ENCODE assay signal across 8 cellular contexts in the genomic region with DNA sequence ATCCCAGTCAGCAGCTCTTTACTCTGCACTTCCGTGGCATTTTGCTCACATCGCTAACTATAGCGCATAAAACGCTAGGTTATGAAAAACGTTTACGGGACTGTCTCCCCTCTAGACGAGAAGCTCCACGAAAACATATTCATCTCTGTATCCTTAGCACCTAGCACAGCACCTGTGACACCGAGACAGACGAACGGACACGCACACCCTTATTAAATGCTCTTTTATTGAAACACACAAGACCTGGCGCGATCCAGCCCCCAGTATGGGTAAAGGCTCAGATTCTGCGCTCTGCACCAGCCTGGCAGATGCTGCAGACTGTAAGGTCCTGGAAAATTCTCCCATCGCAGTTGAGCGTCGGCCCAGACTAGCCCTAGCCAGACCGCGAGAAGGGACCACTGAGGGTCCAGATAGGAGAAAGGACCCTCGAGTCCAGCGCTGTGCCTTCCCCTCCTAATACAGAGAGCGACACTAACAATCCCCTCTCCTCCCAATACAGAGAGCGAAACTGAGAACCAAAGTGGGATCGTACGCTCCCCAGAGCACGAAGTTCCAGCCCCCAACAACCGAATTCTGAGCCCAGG. TPM values are rescaled to one million over a fixed set of nuclear protein-coding genes. Genes with fewer than 3 reads are reported as not detected.
DNase-seq lines count a peak whose midpoint lies in the region; ATAC-seq, FAIRE-seq and TF ChIP-seq lines count a peak whose summit lies in the region.

No MANE protein-coding gene starts in this region.

- TF ChIP-seq EP300 in A549 (IDR thresholded peaks at IDR 0.05) = no peak

- H3K27ac Mint-ChIP-seq in activated T-helper 17 cell treated with anti-CD3 and anti-CD28 coated beads, Interleukin-2, amount 50 U/mL, for 72 hours = peak overlapping the region; percentile 96
- peak overlapping the region; percentile 99 for H3K27ac Mint-ChIP-seq in osteocyte (ENCODE audit: unreplicated experiment)

- peak overlapping the region; percentile 96 for H3K4me3 Mint-ChIP-seq in activated T-helper 17 cell treated with anti-CD3 and anti-CD28 coated beads, Interleukin-2, amount 50 U/mL, for 72 hours
- peak overlapping the region; percentile 99 for H3K4me3 Mint-ChIP-seq in osteocyte (ENCODE audit: unreplicated experiment)

- TF ChIP-seq RAD21 in A549 (conservative IDR thresholded peaks at IDR 0.05 in 1 of 2, IDR thresholded peaks at IDR 0.05 in 1 of 2) = no peak

- TF ChIP-seq CTCF in A549 (IDR thresholded peaks at IDR 0.05) (no peak), osteocyte (IDR thresholded peaks at IDR 0.05) (no peak)

- FAIRE-seq in A549 (lab: Jason Lieb, UNC) (no peak), GM12891 (lab: Jason Lieb, UNC) (peak; percentile 55)

- intact Hi-C loops in Right ventricle myocardium superior (cut with DNase I) = no loop called here

- H3K4me1 Mint-ChIP-seq in activated T-helper 17 cell treated with anti-CD3 and anti-CD28 coated beads, Interleukin-2, amount 50 U/mL, for 72 hours = peaks cover 29% of the 10 kb centered on the region
- peaks cover 25% of the 10 kb centered on the region for H3K4me1 Mint-ChIP-seq in osteocyte (ENCODE audit: unreplicated experiment)

- H3K36me3 Mint-ChIP-seq in activated T-helper 17 cell treated with anti-CD3 and anti-CD28 coated beads, Interleukin-2, amount 50 U/mL, for 72 hours (ENCODE audit: low read depth) = peaks cover 9% of the 10 kb centered on the region
- peaks cover 2% of the 10 kb centered on the region for H3K36me3 Mint-ChIP-seq in osteocyte (ENCODE audit: unreplicated experiment)

- POLR2A ChIA-PET in A549 (lab: Yijun Ruan, JAX) = interaction anchor here (0.5 to 1.4 kb wide), 4 partner anchors 15 to 41 kb away, joined by 3 to 5 read pairs (median 4); partner anchors contain the start of gene DDX1

- TF ChIP-seq POLR2A in A549 (IDR thresholded peaks at IDR 0.05; ENCODE audit: low read length) = no peak
- no peak for TF ChIP-seq POLR2A in GM12891 (IDR thresholded peaks at IDR 0.05; ENCODE audit: low read depth, low read length)

- H3K4me3 ChIP-seq in A549 = peak overlapping the region; percentile 64

- 2% methylated on average over 26 of the region's 28 CpGs for WGBS in A549 (ENCODE audit: missing lambda C conversion rate)

- no peaks in the 10 kb centered on the region for H3K9me3 ChIP-seq in A549

- peaks cover 3% of the 10 kb centered on the region for H3K9me3 Mint-ChIP-seq in activated T-helper 17 cell treated with anti-CD3 and anti-CD28 coated beads, Interleukin-2, amount 50 U/mL, for 72 hours
- H3K9me3 Mint-ChIP-seq in osteocyte (ENCODE audit: unreplicated experiment) = no peaks in the 10 kb centered on the region

- ATAC-seq in A549 (peak; percentile 62 to 81), HG02870 (IDR thresholded peaks at IDR 0.05; ENCODE audit: unreplicated experiment) (peak; percentile 35), Right ventricle myocardium superior (ENCODE audit: poor library complexity) (peak; percentile 25)
- peak; percentile 57 for ATAC-seq in activated T-helper 17 cell treated with anti-CD3 and anti-CD28 coated beads, Interleukin-2, amount 50 U/mL, for 72 hours (replicated peaks)

- peak overlapping the region; percentile 86 for H3K4me2 ChIP-seq in A549

- DNase-seq in A549 (ENCODE audit: low read depth in 1 of 2, low spot score in 1 of 2) = peak; percentile 44
- no peak for DNase-seq in GM12891 (ENCODE audit: insufficient read length, low spot score)
- DNase-seq in NCI-H1694 treated with DMSO at 0.1 percent for 48 hours (lab: John Stamatoyannopoulos, UW) = peak; percentile 71
- no peak for DNase-seq in Right ventricle myocardium superior
- no peak for DNase-seq in osteocyte (ENCODE audit: extremely low spot score, unreplicated experiment)
- no peak for DNase-seq in MV-4-11 (lab: John Stamatoyannopoulos, UW)

- peak overlapping the region; percentile 76 to 81 for H3K27ac ChIP-seq in A549

- H3K4me1 ChIP-seq in A549 = peaks cover 10% of the 10 kb centered on the region

- H3K27me3 Mint-ChIP-seq in activated T-helper 17 cell treated with anti-CD3 and anti-CD28 coated beads, Interleukin-2, amount 50 U/mL, for 72 hours = peaks cover 3% of the 10 kb centered on the region
- H3K27me3 Mint-ChIP-seq in osteocyte (ENCODE audit: unreplicated experiment) = peaks cover 9% of the 10 kb centered on the region

- CTCF ChIA-PET in A549 (lab: Yijun Ruan, JAX) = interaction anchor here (1.5 to 5.8 kb wide), 3 partner anchors 13 to 40 kb away, joined by 3 to 43 read pairs (median 28); no protein-coding TSS in a partner anchor

TF ChIP-seq in A549, 52 proteins besides CTCF, POLR2A, EP300 and RAD21:
- TF ChIP-seq ZFP36 (IDR thresholded peaks at IDR 0.05; ENCODE audit: borderline replicate concordance, partially characterized antibody) (no peak), HEYL (CRISPR knock-in tag; IDR thresholded peaks at IDR 0.05) (no peak), NR3C1 (IDR thresholded peaks at IDR 0.05) (no peak), MYC (IDR thresholded peaks at IDR 0.05; ENCODE audit: borderline replicate concordance, low read length) (no peak)

TF ChIP-seq in GM12891, 5 proteins besides CTCF, POLR2A, EP300 and RAD21:
- TF ChIP-seq POLR2AphosphoS5 (IDR thresholded peaks at IDR 0.05; ENCODE audit: low read depth, low read length) (no peak), PAX5 (IDR thresholded peaks at IDR 0.05; ENCODE audit: insufficient read depth, low read length, severe bottlenecking) (no peak), SPI1 (IDR thresholded peaks at IDR 0.05; ENCODE audit: low read depth, low read length) (no peak), POU2F2 (IDR thresholded peaks at IDR 0.05; ENCODE audit: low read depth, low read length) (no peak), TAF1 (IDR thresholded peaks at IDR 0.05; ENCODE audit: low read depth, low read length) (no peak)

RNA-seq across cellular contexts. Expression of gene NBAS, which starts 0.6 kb away (rescaled TPM):
- polyA plus RNA-seq in A549 (2011; rRNA removed) (34.9 and 45.1 TPM in 2 replicates), A549 (2017; fragmentation: RNase III; extraction: RNeasy Plus Mini Kit Qiagen cat#74134 plus additional on column Dnase treatment) (15.9 to 16.7 TPM (median 16.6 TPM) in 3 replicates)
- polyA plus RNA-seq in A549 (2012; cell fraction: cytosol; rRNA removed) = 9.7 and 11.2 TPM in 2 replicates
- 30.2 and 38.0 TPM in 2 replicates for polyA plus RNA-seq in A549 (2012; cell fraction: nucleus; rRNA removed)
- polyA minus RNA-seq in A549 (2011; rRNA and poly(A)+ RNA removed) = 95.3 and 103 TPM in 2 replicates
- polyA plus RNA-seq in GM12891 (2012; ENCODE audit: low read depth, missing spikeins) = 17.7 TPM
- 10 to 100 TPM; 36.3 to 39.5 TPM for total RNA-seq in activated T-helper 17 cell treated with anti-CD3 and anti-CD28 coated beads, Interleukin-2, amount 50 U/mL, for 72 hours
- total RNA-seq in Right ventricle myocardium superior (60.7 TPM), osteocyte (43.6 and 48.8 TPM in 2 replicates)

RNA-seq across cellular contexts. Expression of gene DDX1, which starts 31.2 kb away (rescaled TPM):
- polyA plus RNA-seq in A549 (2011; rRNA removed) (166 and 214 TPM in 2 replicates), A549 (2017; fragmentation: RNase III; extraction: RNeasy Plus Mini Kit Qiagen cat#74134 plus additional on column Dnase treatment) (157 to 176 TPM (median 160 TPM) in 3 replicates)
- polyA plus RNA-seq in A549 (2012; cell fraction: cytosol; rRNA removed) = 60.7 and 76.3 TPM in 2 replicates
- 27.4 and 41.0 TPM in 2 replicates for polyA plus RNA-seq in A549 (2012; cell fraction: nucleus; rRNA removed)
- 34.0 and 36.3 TPM in 2 replicates for polyA minus RNA-seq in A549 (2011; rRNA and poly(A)+ RNA removed)
- 60.9 TPM for polyA plus RNA-seq in GM12891 (2012; ENCODE audit: low read depth, missing spikeins)
- 10 to 100 TPM; 41.1 to 95.2 TPM for total RNA-seq in activated T-helper 17 cell treated with anti-CD3 and anti-CD28 coated beads, Interleukin-2, amount 50 U/mL, for 72 hours
- total RNA-seq in Right ventricle myocardium superior (155 TPM), osteocyte (85.6 and 90.7 TPM in 2 replicates)

Comparison
In these comparisons a context has a peak if more than half of its experiments do, and no peak if none do; other contexts are left out.
1. DNase-seq: peak in A549 (2 of 2) and NCI-H1694 treated with DMSO at 0.1 percent for 48 hours (single experiment); none in GM12891 (single experiment), Right ventricle myocardium superior (single experiment), osteocyte (single experiment) and MV-4-11 (single experiment).
2. Peak in every context shown above with its lines, with median percentiles within 50 percentile points of each other: ATAC-seq.